ENCODE assay signal across 8 cellular contexts in the genomic region with DNA sequence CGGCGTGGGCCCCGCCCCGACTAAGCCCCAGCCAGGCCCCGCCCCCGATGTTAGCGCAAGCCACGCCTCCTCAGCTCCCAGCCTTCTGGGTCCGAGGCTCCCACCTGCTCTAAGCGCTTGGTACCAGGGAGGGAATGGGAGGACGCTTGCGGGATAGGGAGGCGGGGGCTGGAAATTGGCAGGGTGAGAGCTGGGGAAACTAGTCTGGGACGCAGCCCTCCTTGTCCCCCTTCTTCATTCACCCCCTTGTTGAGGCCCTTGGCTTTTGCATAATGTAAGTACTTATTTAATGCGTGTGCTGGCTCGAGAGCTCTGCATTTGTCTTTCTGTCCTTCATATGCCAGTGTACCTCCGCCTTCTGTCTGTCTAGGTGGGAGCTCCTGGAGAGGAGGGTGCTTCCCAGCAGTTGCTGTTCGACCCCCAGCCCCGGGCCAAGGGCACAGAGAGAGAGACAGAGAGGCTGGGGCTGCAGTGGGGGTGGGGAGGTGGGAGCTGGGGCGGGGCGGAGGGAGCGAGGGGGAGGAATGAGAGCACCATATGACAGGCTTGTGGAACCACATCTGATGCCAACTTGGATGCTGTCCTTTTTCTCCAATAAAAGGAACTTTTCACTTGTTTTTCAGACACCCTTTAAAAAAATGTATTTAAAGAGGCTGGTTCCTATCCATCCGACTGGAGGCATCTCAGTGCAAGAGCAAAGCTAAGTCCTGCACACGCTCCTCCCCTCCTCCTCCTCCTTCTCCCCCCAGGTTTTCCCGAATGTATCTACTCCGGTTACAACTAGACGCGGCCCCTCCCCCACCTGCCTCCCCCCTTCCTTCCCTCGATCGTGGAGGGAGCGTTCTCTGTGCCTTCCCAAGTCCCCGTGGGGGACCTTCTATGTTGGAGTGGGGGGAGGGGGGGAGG. TPM values are rescaled to one million over a fixed set of nuclear protein-coding genes. Genes with fewer than 3 reads are reported as not detected.
DNase-seq lines count a peak whose midpoint lies in the region; ATAC-seq and TF ChIP-seq lines count a peak whose summit lies in the region.

No MANE protein-coding gene starts in this region.

- H2BK120ac ChIP-seq in IMR-90 (ENCODE audit: low read depth, low read length) = peak overlapping the region; percentile 28; the same call in 1 of the 2 replicates

- H4K20me1 ChIP-seq in IMR-90 (ENCODE audit: insufficient read depth, low read length) = no peaks in the 10 kb centered on the region

- POLR2A ChIA-PET in IMR-90 (lab: Charles Lee; ENCODE audit: unreplicated experiment) = interaction anchor here (0.5 kb wide), 1 partner anchor 171 kb away, joined by 9 read pairs; no protein-coding TSS in a partner anchor
- POLR2A ChIA-PET in naive thymus-derived CD8-positive, alpha-beta T cell (lab: Charles Lee) = interaction anchor here (0.6 to 1.6 kb wide), 6 partner anchors 11 to 231 kb away, joined by 3 to 10 read pairs (median 4); a partner anchor contains a TSS

- no peak for TF ChIP-seq POLR2A in IMR-90 (IDR thresholded peaks at IDR 0.05; ENCODE audit: low read depth, low read length)

- H3K4ac ChIP-seq in IMR-90 (ENCODE audit: low read depth, low read length) = no peak overlapping the region

- H2AFZ ChIP-seq in IMR-90 (replicated peaks; ENCODE audit: low read length, poor library complexity) = peak overlapping the region; percentile 91

- H3K23ac ChIP-seq in IMR-90 (ENCODE audit: low read depth, low read length) = no peak overlapping the region

- peak overlapping the region; percentile 7; the same call in 1 of the 2 replicates for H3K9ac ChIP-seq in IMR-90 (ENCODE audit: low read depth, low read length)

- BruUV-seq in IMR-90 (replicated peaks; lab: Mats Ljungman, UMichigan) = no TSS peak

- peak overlapping the region in 8 of 10 donors; percentile 32 to 91 (median 59) for H3K27ac Mint-ChIP-seq in naive thymus-derived CD8-positive, alpha-beta T cell
- H3K27ac Mint-ChIP-seq in stimulated activated naive B cell treated with anti-CD40 and anti-IgM and Interleukin-4, amounts not matched to agents 10 μg/mL and 1 μg/mL and 100 μg/mL, for 72 hours = peak overlapping the region; percentile 84

- peaks cover 5% of the 10 kb centered on the region; the same call in 1 of the 2 replicates for H3K9me1 ChIP-seq in IMR-90 (ENCODE audit: insufficient read depth, low read length)

- H3K9me3 ChIP-seq in IMR-90 (ENCODE audit: control insufficient read depth, insufficient read depth, low read length) = no peaks in the 10 kb centered on the region

- H3K27me3 Mint-ChIP-seq in naive thymus-derived CD8-positive, alpha-beta T cell = peaks cover 0 to 4% (median 2%) of the 10 kb centered on the region in 5 donors
- peaks cover 0 to 5% of the 10 kb centered on the region in 2 donors for H3K27me3 Mint-ChIP-seq in stimulated activated naive B cell treated with anti-CD40 and anti-IgM and Interleukin-4, amounts not matched to agents 10 μg/mL and 1 μg/mL and 100 μg/mL, for 72 hours

- dilution Hi-C loops in IMR-90 (cut with HindIII; ENCODE audit: low sequenced_read_pairs, unreplicated experiment) = no loop called here

- no peaks in the 10 kb centered on the region for H3K9me3 Mint-ChIP-seq in naive thymus-derived CD8-positive, alpha-beta T cell
- peaks cover 0 to 4% of the 10 kb centered on the region in 2 donors for H3K9me3 Mint-ChIP-seq in stimulated activated naive B cell treated with anti-CD40 and anti-IgM and Interleukin-4, amounts not matched to agents 10 μg/mL and 1 μg/mL and 100 μg/mL, for 72 hours

- no peaks in the 10 kb centered on the region for H3K36me3 Mint-ChIP-seq in naive thymus-derived CD8-positive, alpha-beta T cell
- H3K36me3 Mint-ChIP-seq in stimulated activated naive B cell treated with anti-CD40 and anti-IgM and Interleukin-4, amounts not matched to agents 10 μg/mL and 1 μg/mL and 100 μg/mL, for 72 hours = no peaks in the 10 kb centered on the region

- H2AK9ac ChIP-seq in IMR-90 (replicated peaks; ENCODE audit: low read depth, low read length, poor library complexity) = peak overlapping the region; percentile 75

- H3K4me3 Mint-ChIP-seq in naive thymus-derived CD8-positive, alpha-beta T cell = peak overlapping the region; percentile 87 to 96 (median 92)
- peak overlapping the region; percentile 89 to 90 for H3K4me3 Mint-ChIP-seq in stimulated activated naive B cell treated with anti-CD40 and anti-IgM and Interleukin-4, amounts not matched to agents 10 μg/mL and 1 μg/mL and 100 μg/mL, for 72 hours

- CTCF ChIA-PET in IMR-90 (lab: Yijun Ruan, JAX) = no interaction called here

- H2BK15ac ChIP-seq in IMR-90 (ENCODE audit: low read depth, low read length) = 0 out of 3 replicates have a peak overlapping the region, but pooled peaks have one; percentile 8

- peaks cover 15 to 43% (median 26%) of the 10 kb centered on the region in 4 donors for H3K4me1 Mint-ChIP-seq in naive thymus-derived CD8-positive, alpha-beta T cell
- H3K4me1 Mint-ChIP-seq in stimulated activated naive B cell treated with anti-CD40 and anti-IgM and Interleukin-4, amounts not matched to agents 10 μg/mL and 1 μg/mL and 100 μg/mL, for 72 hours = peaks cover 38 to 55% of the 10 kb centered on the region in 2 donors

- H4K5ac ChIP-seq in IMR-90 (ENCODE audit: low read depth, low read length) = no peak overlapping the region; the same call in 1 of the 2 replicates

- ATAC-seq in GM19395 (IDR thresholded peaks at IDR 0.05; ENCODE audit: unreplicated experiment) = peak; percentile 48
- ATAC-seq in IMR-90 (ENCODE audit: low read depth) = peak; percentile 92
- peak; percentile 91 to 93 for ATAC-seq in naive thymus-derived CD8-positive, alpha-beta T cell
- peak; percentile 62 to 81 for ATAC-seq in stimulated activated naive B cell treated with anti-CD40 and anti-IgM and Interleukin-4, amounts not matched to agents 10 μg/mL and 1 μg/mL and 100 μg/mL, for 72 hours (replicated peaks)

- TF ChIP-seq CTCF in IMR-90 (conservative IDR thresholded peaks at IDR 0.05; ENCODE audit: low read depth, low read length) = no peak

- H3K18ac ChIP-seq in IMR-90 (ENCODE audit: low read depth, low read length) = no peak overlapping the region

- intact Hi-C loops in IMR-90 (cut with micrococcal nuclease) = loop anchor here (5.0 kb wide), 1 partner anchor 151 kb away; no protein-coding TSS in a partner anchor

- no peaks in the 10 kb centered on the region for H3K36me3 ChIP-seq in IMR-90 (ENCODE audit: control insufficient read depth, insufficient read depth, low read length)

- peak overlapping the region; percentile 55 for H3K27ac ChIP-seq in IMR-90 (ENCODE audit: insufficient read depth, low read length)

- H3K4me3 ChIP-seq in IMR-90 (ENCODE audit: insufficient read depth, low read depth, low read length) = peak overlapping the region; percentile 62

- in situ Hi-C loops in IMR-90 (cut with MboI; ENCODE audit: low sequenced_read_pairs) = no loop called here

- H3K4me1 ChIP-seq in IMR-90 (ENCODE audit: control insufficient read depth, insufficient read depth, low read length) = peaks cover 9% of the 10 kb centered on the region

- no peak overlapping the region for H2AK5ac ChIP-seq in IMR-90 (ENCODE audit: low read depth, low read length)

- WGBS in IMR-90 (ENCODE audit: extremely low coverage in 2 of 2, insufficient read length in 1 of 2), 2 experiments = no CpG with 5 or more reads among the region's 32 CpGs

- H3K79me1 ChIP-seq in IMR-90 (ENCODE audit: low read depth in 1 of 2, low read length in 2 of 2) = no peaks in the 10 kb centered on the region

- peak overlapping the region in 1 of 2 experiments; percentile 38; a peak in 1 of 4 replicates for H4K8ac ChIP-seq in IMR-90 (ENCODE audit: low read depth in 2 of 2, low read length in 2 of 2)

- no peak overlapping the region for H4K91ac ChIP-seq in IMR-90 (ENCODE audit: insufficient read depth, low read depth, low read length)

- no peaks in the 10 kb centered on the region for H3K27me3 ChIP-seq in IMR-90 (ENCODE audit: control insufficient read depth, insufficient read depth, low read length)

- 0 out of 2 replicates have a peak, but pooled peaks have one; percentile 9 for TF ChIP-seq RAD21 in IMR-90 (IDR thresholded peaks at IDR 0.05; ENCODE audit: low read length)

- no peak overlapping the region for H3K56ac ChIP-seq in IMR-90 (ENCODE audit: extremely low read depth, insufficient read depth, low read length)

- peak overlapping the region; percentile 99 for H3K4me2 ChIP-seq in IMR-90 (ENCODE audit: low read depth, low read length)

- DNase-seq in Ammon's horn (ENCODE audit: low spot score) (peak; percentile 87), IMR-90 (peak; percentile 83), RKO (ENCODE audit: low spot score) (peak; percentile 49), fibroblast of peridontal ligament (ENCODE audit: extremely low read depth) (peak; percentile 76)
- DNase-seq in activated T-helper 1 cell treated with anti-CD3 and anti-CD28 coated beads, Interleukin-2, amount 50 U/mL, for 16 hours (ENCODE audit: low read depth in 1 of 2, low spot score in 1 of 2) = peak; percentile 50 to 52
- DNase-seq in naive thymus-derived CD8-positive, alpha-beta T cell = peak; percentile 54 to 83 (median 74)
- DNase-seq in stimulated activated naive B cell treated with anti-CD40 and anti-IgM and Interleukin-4, amounts not matched to agents 10 μg/mL and 1 μg/mL and 100 μg/mL, for 72 hours = peak; percentile 69

- H2BK20ac ChIP-seq in IMR-90 (ENCODE audit: low read depth, low read length) = no peak overlapping the region

- no peak overlapping the region for H2BK5ac ChIP-seq in IMR-90 (ENCODE audit: low read depth, low read length, poor library complexity, severe bottlenecking)

- no peak overlapping the region for H3K14ac ChIP-seq in IMR-90 (replicated peaks; ENCODE audit: low read depth, low read length)

TF ChIP-seq in IMR-90, 13 proteins besides CTCF, POLR2A, EP300 and RAD21:
- TF ChIP-seq MAZ (IDR thresholded peaks at IDR 0.05; ENCODE audit: borderline replicate concordance, low read depth, low read length) = peak; percentile 57; the same call in 1 of the 2 replicates
- TF ChIP-seq, protein P1, sequence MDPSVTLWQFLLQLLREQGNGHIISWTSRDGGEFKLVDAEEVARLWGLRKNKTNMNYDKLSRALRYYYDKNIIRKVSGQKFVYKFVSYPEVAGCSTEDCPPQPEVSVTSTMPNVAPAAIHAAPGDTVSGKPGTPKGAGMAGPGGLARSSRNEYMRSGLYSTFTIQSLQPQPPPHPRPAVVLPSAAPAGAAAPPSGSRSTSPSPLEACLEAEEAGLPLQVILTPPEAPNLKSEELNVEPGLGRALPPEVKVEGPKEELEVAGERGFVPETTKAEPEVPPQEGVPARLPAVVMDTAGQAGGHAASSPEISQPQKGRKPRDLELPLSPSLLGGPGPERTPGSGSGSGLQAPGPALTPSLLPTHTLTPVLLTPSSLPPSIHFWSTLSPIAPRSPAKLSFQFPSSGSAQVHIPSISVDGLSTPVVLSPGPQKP (IDR thresholded peaks at IDR 0.05; ENCODE audit: borderline replicate concordance, low read depth, low read length) = no peak

RNA-seq across cellular contexts. Expression of a gene that starts 25.6 kb away (rescaled TPM):
- total RNA-seq in IMR-90 (2012; rRNA removed) = 0.28 TPM in 1 of 2 replicates, not detected in the other
- polyA plus RNA-seq in IMR-90 (2012; rRNA removed) = 1.4 TPM in 2 replicates
- polyA plus RNA-seq in IMR-90 (2012; cell fraction: cytosol; rRNA removed) = 0.55 and 0.97 TPM in 2 replicates
- polyA plus RNA-seq in IMR-90 (2012; cell fraction: nucleus; rRNA removed; ENCODE audit: low replicate concordance) = 0.26 and 1.5 TPM in 2 replicates
- total RNA-seq in naive thymus-derived CD8-positive, alpha-beta T cell = 1 to 10 TPM; 1.1 to 1.6 TPM
- 10 to 100 TPM in 1 of 3 donors, 1 to 10 TPM in 2; 5.4 to 10.3 (median 7.7) TPM for polyA plus RNA-seq in naive thymus-derived CD8-positive, alpha-beta T cell

Comparison
In these comparisons a context has a peak if more than half of its experiments do, and no peak if none do; other contexts are left out.
1. Peak in every context shown above with its lines: DNase-seq, ATAC-seq, H3K4me3 ChIP-seq and H3K27ac ChIP-seq.